ENCODE assay signal across 8 cellular contexts in genomic region chr11:57530596-57531507, GRCh38. TPM values are rescaled to one million over a fixed set of nuclear protein-coding genes. Genes with fewer than 3 reads are reported as not detected.
DNase-seq lines count a peak whose midpoint lies in the region; ATAC-seq and TF ChIP-seq lines count a peak whose summit lies in the region.

A gene with protein sequence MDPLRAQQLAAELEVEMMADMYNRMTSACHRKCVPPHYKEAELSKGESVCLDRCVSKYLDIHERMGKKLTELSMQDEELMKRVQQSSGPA (minus strand): TSS chr11:57530754. CDS start chr11:57530189, 565 bp downstream.

- H3K36me3 Mint-ChIP-seq in Calu3 (ENCODE audit: insufficient read depth, unreplicated experiment), result peaks cover 23% of the 10 kb centered on the region

- no peaks in the 10 kb centered on the region for H3K9me2 ChIP-seq in OCI-LY1 (ENCODE audit: low read depth, low read length)

- H3K9me3 Mint-ChIP-seq in Calu3 (ENCODE audit: low read depth, unreplicated experiment), result no peaks in the 10 kb centered on the region

- DNase-seq in Calu3, result peak; percentile 91
- peak; percentile 91 for DNase-seq in activated CD8-positive, alpha-beta memory T cell treated with anti-CD3 and anti-CD28 coated beads, Interleukin-2, amount 50 U/mL, for 4 hours
- peak; percentile 97 for DNase-seq in mesenteric fat pad (ENCODE audit: low spot score)
- DNase-seq in stimulated activated CD8-positive, alpha-beta memory T cell treated with anti-CD3 and anti-CD28 coated beads, Interleukin-15, amount 100 ng/mL, for 24 hours (ENCODE audit: low read depth), result peak; percentile 71

- peak within 1 kb of the TSS; percentile 71 for H2AFZ ChIP-seq in OCI-LY1 (ENCODE audit: low read length)

- peaks cover 16% of the 10 kb centered on the region for H3K79me2 ChIP-seq in OCI-LY1 (ENCODE audit: insufficient read depth, low read length)

- H4K20me1 ChIP-seq in OCI-LY1 (ENCODE audit: insufficient read depth, low read length), result no peaks in the 10 kb centered on the region

- H3K4me3 Mint-ChIP-seq in Calu3 (ENCODE audit: low read depth, unreplicated experiment), result peak within 1 kb of the TSS; percentile 78

- H3K4me3 ChIP-seq in HUES64 (ENCODE audit: low read length), result peak within 1 kb of the TSS; percentile 86
- peak within 1 kb of the TSS; percentile 92 for H3K4me3 ChIP-seq in OCI-LY1 (ENCODE audit: low read depth, low read length, poor library complexity, severe bottlenecking)

- peaks cover 12% of the 10 kb centered on the region for H3K4me1 ChIP-seq in HUES64 (ENCODE audit: insufficient read depth, low read length)
- peaks cover 22% of the 10 kb centered on the region for H3K4me1 ChIP-seq in OCI-LY1 (ENCODE audit: insufficient read depth, low read length, severe bottlenecking)

- H3K9me3 ChIP-seq in HUES64 (ENCODE audit: insufficient read depth, low read depth, low read length) (no peaks in the 10 kb centered on the region), OCI-LY1 (ENCODE audit: low read length) (no peaks in the 10 kb centered on the region)

- peak within 1 kb of the TSS; percentile 65 for H3K27ac Mint-ChIP-seq in Calu3 (ENCODE audit: unreplicated experiment)

- peaks cover 12% of the 10 kb centered on the region for H3K4me1 Mint-ChIP-seq in Calu3 (ENCODE audit: low read depth, unreplicated experiment)

- intact Hi-C loops in Calu3 (cut with micrococcal nuclease; ENCODE audit: unreplicated experiment), result loop anchor here (1.0 kb wide), 1 partner anchor 78 kb away; no protein-coding TSS in a partner anchor

- H3K9ac ChIP-seq in HUES64 (ENCODE audit: low read depth, low read length), result peak within 1 kb of the TSS; percentile 82
- H3K9ac ChIP-seq in OCI-LY1 (ENCODE audit: low read length), result peak within 1 kb of the TSS; percentile 97

- TF ChIP-seq CTCF in Calu3 (IDR thresholded peaks at IDR 0.05; ENCODE audit: unreplicated experiment), result no peak
- TF ChIP-seq CTCF in OCI-LY1 (IDR thresholded peaks at IDR 0.05; ENCODE audit: low read length), result no peak

- no peaks in the 10 kb centered on the region for H3K27me3 ChIP-seq in HUES64 (ENCODE audit: insufficient read depth, low read length)
- no peaks in the 10 kb centered on the region for H3K27me3 ChIP-seq in OCI-LY1 (ENCODE audit: insufficient read depth, low read length)

- no peaks in the 10 kb centered on the region for H3F3A ChIP-seq in OCI-LY1 (ENCODE audit: insufficient read depth, low read length)

- TSS peak; percentile 89 for BruUV-seq in Calu3 (replicated peaks; lab: Mats Ljungman, UMichigan)

- H3K27ac ChIP-seq in HUES64 (ENCODE audit: low read depth, low read length), result peak within 1 kb of the TSS; percentile 42
- H3K27ac ChIP-seq in OCI-LY1 (ENCODE audit: low read depth, low read length, poor library complexity, severe bottlenecking), result peak within 1 kb of the TSS; percentile 59

- peaks cover 10% of the 10 kb centered on the region for H3K27me3 Mint-ChIP-seq in Calu3 (ENCODE audit: unreplicated experiment)

- CTCF ChIA-PET in Calu3 (lab: Charles Lee), result interaction anchor here (0.6 to 1.3 kb wide), 4 partner anchors 37 to 114 kb away, joined by 3 to 5 read pairs (median 4); partner anchors contain the start of gene UBE2L6

- WGBS in HUES64, result 2% methylated on average over 49 of the region's 49 CpGs

- ATAC-seq in GM21447 (IDR thresholded peaks at IDR 0.05; ENCODE audit: unreplicated experiment), result peak; percentile 98

- in situ Hi-C loops in endometrial microvascular endothelial cells (cut with HindIII; ENCODE audit: inconsistent ontology term, low pct_unique_long_range_greater_than_20kb, low sequenced_read_pairs), result no loop called here

- H3K36me3 ChIP-seq in HUES64 (ENCODE audit: insufficient read depth, low read length), result peaks cover 18% of the 10 kb centered on the region
- H3K36me3 ChIP-seq in OCI-LY1 (ENCODE audit: insufficient read depth, low read length), result peaks cover 25% of the 10 kb centered on the region; the same call in 1 of the 2 replicates

- peak within 1 kb of the TSS; percentile 88 for H3K4me2 ChIP-seq in OCI-LY1 (ENCODE audit: low read length)

RNA-seq across cellular contexts. Expression of the gene that starts here (rescaled TPM):
- total RNA-seq in Calu3 (2022), result 68.5 and 73.5 TPM in 2 replicates
- 85.9 TPM for polyA plus RNA-seq in HUES64 (2013, experiment 1 of 2)
- 75.9 TPM for polyA plus RNA-seq in HUES64 (2013, experiment 2 of 2)
- total RNA-seq in endometrial microvascular endothelial cells (ENCODE audit: inconsistent ontology term), result 75.8 TPM
- 48.0 TPM for total RNA-seq in mesenteric fat pad

Comparison
In these comparisons a context has a peak if more than half of its experiments do, and no peak if none do; other contexts are left out.
1. Peak in every context shown above with its lines: DNase-seq, ATAC-seq, H3K4me3 ChIP-seq and H3K27ac ChIP-seq.